Comparison of ENCODE assay signal across 15 cellular contexts in genomic region chr6:11423072-11423471, GRCh38.
A peak's percentile ranks its signal among the peaks of the same experiment; 100 is the strongest.
DNase-seq lines count a peak whose midpoint lies in the region; ATAC-seq lines count a peak whose summit lies in the region.
"Had no signal": no experiment of that assay in that cellular context is flagged by ENCODE, and none has a peak within 500 bp of the region (broad histone marks: within the 10 kb centered on the region; RNA-seq: fewer than 3 reads in every experiment).

No MANE protein-coding gene starts in this region.

- DNase-seq in EL (peak; percentile 33), kidney glomerular epithelial cell (lab: John Stamatoyannopoulos, UW) (peak; percentile 55), retina (no peak), SKM-1 treated with dmso at 0.1 percent for 144 hours (lab: John Stamatoyannopoulos, UW; ENCODE audit: unreplicated experiment) (no peak), GM19238 (ENCODE audit: insufficient read length, low spot score) (no peak)
- DNase-seq in T-helper 2 cell treated with Interferon-gamma antibody and Interleukin-4, amounts not matched to agents 5 μg/mL and 100 μg/mL, for 36 hours (ENCODE audit: low spot score): peak; percentile 37
- no peak for DNase-seq in activated naive CD4-positive, alpha-beta T cell treated with Interleukin-2 at 50 U/mL for 16 hours
- DNase-seq: activated CD8-positive, alpha-beta memory T cell treated with anti-CD3 and anti-CD28 coated beads for 24 hours; activated naive CD4-positive, alpha-beta T cell treated with anti-CD3 and anti-CD28 coated beads, Interleukin-2, amount 10 ng/mL, durations not matched to agents 7 days and 5 days; naive thymus-derived CD4-positive, alpha-beta T cell; NCI-H69; WERI-Rb-1 had no signal

- no peaks in the 10 kb centered on the region for H3K27me3 Mint-ChIP-seq in T-helper 2 cell treated with Interferon-gamma antibody and Interleukin-4, amounts not matched to agents 5 μg/mL and 100 μg/mL, for 36 hours (ENCODE audit: low read depth)
- H3K27me3 Mint-ChIP-seq: naive thymus-derived CD4-positive, alpha-beta T cell had no signal

- H3K4me1 Mint-ChIP-seq in T-helper 2 cell treated with Interferon-gamma antibody and Interleukin-4, amounts not matched to agents 5 μg/mL and 100 μg/mL, for 36 hours (ENCODE audit: low read depth): peaks cover 21% of the 10 kb centered on the region

- H3K27ac Mint-ChIP-seq in T-helper 2 cell treated with Interferon-gamma antibody and Interleukin-4, amounts not matched to agents 5 μg/mL and 100 μg/mL, for 36 hours: no peak overlapping the region
- H3K27ac Mint-ChIP-seq: activated naive CD4-positive, alpha-beta T cell treated with anti-CD3 and anti-CD28 coated beads, Interleukin-2, amount 10 ng/mL, durations not matched to agents 7 days and 5 days; naive thymus-derived CD4-positive, alpha-beta T cell had no signal

- ATAC-seq in GM21390 (IDR thresholded peaks at IDR 0.05; ENCODE audit: unreplicated experiment): peak; percentile 60
- ATAC-seq: HepG2; naive thymus-derived CD4-positive, alpha-beta T cell had no signal

- H3K9me3 Mint-ChIP-seq in T-helper 2 cell treated with Interferon-gamma antibody and Interleukin-4, amounts not matched to agents 5 μg/mL and 100 μg/mL, for 36 hours: peaks cover 4% of the 10 kb centered on the region
- H3K9me3 Mint-ChIP-seq: activated naive CD4-positive, alpha-beta T cell treated with anti-CD3 and anti-CD28 coated beads, Interleukin-2, amount 10 ng/mL, durations not matched to agents 7 days and 5 days had no signal

- no peaks in the 10 kb centered on the region for H3K36me3 Mint-ChIP-seq in T-helper 2 cell treated with Interferon-gamma antibody and Interleukin-4, amounts not matched to agents 5 μg/mL and 100 μg/mL, for 36 hours (ENCODE audit: low read depth)
- H3K36me3 Mint-ChIP-seq: activated naive CD4-positive, alpha-beta T cell treated with anti-CD3 and anti-CD28 coated beads, Interleukin-2, amount 10 ng/mL, durations not matched to agents 7 days and 5 days; brain had no signal

- no peak overlapping the region for H3K4me3 Mint-ChIP-seq in T-helper 2 cell treated with Interferon-gamma antibody and Interleukin-4, amounts not matched to agents 5 μg/mL and 100 μg/mL, for 36 hours
- H3K4me3 Mint-ChIP-seq: activated naive CD4-positive, alpha-beta T cell treated with anti-CD3 and anti-CD28 coated beads, Interleukin-2, amount 10 ng/mL, durations not matched to agents 7 days and 5 days; brain; naive thymus-derived CD4-positive, alpha-beta T cell had no signal

Comparison
In these comparisons a context has a peak if more than half of its experiments do, and no peak if none do; other contexts are left out.
1. DNase-seq: peak in EL (single experiment), T-helper 2 cell treated with Interferon-gamma antibody and Interleukin-4, amounts not matched to agents 5 μg/mL and 100 μg/mL, for 36 hours (single experiment) and kidney glomerular epithelial cell (single experiment); none in retina (single experiment), SKM-1 treated with dmso at 0.1 percent for 144 hours (single experiment), GM19238 (single experiment) and activated naive CD4-positive, alpha-beta T cell treated with Interleukin-2 at 50 U/mL for 16 hours (single experiment).